Comparison of ENCODE assay signal across 8 cellular contexts in the genomic region with DNA sequence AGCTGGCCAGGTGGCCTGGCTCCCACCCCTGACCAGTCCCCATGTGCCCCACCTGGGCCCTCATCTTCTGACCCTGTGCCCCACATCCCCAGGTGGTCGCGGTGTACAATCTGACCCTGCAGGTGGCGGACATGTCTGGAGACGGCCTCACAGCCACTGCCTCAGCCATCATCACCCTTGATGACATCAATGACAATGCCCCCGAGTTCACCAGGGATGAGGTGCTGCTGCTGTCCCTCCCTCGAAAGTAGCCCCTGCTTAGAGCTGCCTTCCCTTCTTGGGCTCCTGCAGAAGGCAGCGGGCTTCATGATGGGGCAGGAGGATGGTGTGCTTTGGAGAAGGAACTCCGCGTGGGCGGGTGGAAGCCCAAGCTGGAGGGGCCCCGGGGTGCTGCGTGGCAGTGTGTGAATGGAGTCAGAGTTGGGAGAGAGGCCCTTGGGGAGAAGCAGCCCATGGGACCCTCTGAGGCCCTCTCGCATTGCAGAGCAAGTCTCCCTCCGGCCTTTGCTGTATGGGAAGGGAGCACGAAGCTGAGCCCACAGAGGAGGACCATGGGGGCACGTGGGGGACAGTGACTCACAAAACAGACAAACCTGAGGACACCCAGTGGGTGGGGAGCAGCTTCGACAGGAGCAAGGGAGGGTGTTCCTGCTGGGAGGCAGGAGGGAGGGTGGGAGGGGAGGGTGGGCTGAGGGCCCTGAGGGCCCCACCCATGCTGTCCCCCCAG. TPM values are rescaled to one million over a fixed set of nuclear protein-coding genes. Genes with fewer than 3 reads are reported as not detected.
A peak's percentile ranks its signal among the peaks of the same experiment; 100 is the strongest.
DNase-seq lines count a peak whose midpoint lies in the region; ATAC-seq and TF ChIP-seq lines count a peak whose summit lies in the region.
"Had no signal": no experiment of that assay in that cellular context is flagged by ENCODE, and none has a peak within 500 bp of the region (broad histone marks: within the 10 kb centered on the region; RNA-seq: fewer than 3 reads in every experiment).

No MANE protein-coding gene starts in this region.

- BruUV-seq in IMR-90 (replicated peaks; lab: Mats Ljungman, UMichigan): no TSS peak

- H2AK5ac ChIP-seq in IMR-90 (ENCODE audit: low read depth, low read length): no peak overlapping the region

- no peak overlapping the region for H2BK20ac ChIP-seq in IMR-90 (ENCODE audit: low read depth, low read length)

- H3K4me1 Mint-ChIP-seq in activated naive CD4-positive, alpha-beta T cell treated with anti-CD3 and anti-CD28 coated beads, Interleukin-2, amount 50 U/mL, for 24 hours: peaks cover 7% of the 10 kb centered on the region
- peaks cover 0 to 6% (median 5%) of the 10 kb centered on the region in 3 donors for H3K4me1 Mint-ChIP-seq in naive B cell

- H2BK5ac ChIP-seq in IMR-90 (ENCODE audit: low read depth, low read length, poor library complexity, severe bottlenecking): no peak overlapping the region

- no peak overlapping the region for H2BK15ac ChIP-seq in IMR-90 (ENCODE audit: low read depth, low read length)

- 80% methylated on average over 2 of the region's 17 CpGs; no CpG with 5 or more reads in 1 of the 2 experiments for WGBS in IMR-90 (ENCODE audit: extremely low coverage in 2 of 2, insufficient read length in 1 of 2), 2 experiments
- 34 to 46% methylated on average over 14 to 15 of the region's 17 CpGs for WGBS in lower leg skin, 2 donors
- WGBS in thyroid gland, 2 donors: 43 to 48% methylated on average over 8 to 14 of the region's 17 CpGs

- no peak overlapping the region for H3K27ac ChIP-seq in IMR-90 (ENCODE audit: insufficient read depth, low read length)
- H3K27ac ChIP-seq in thyroid gland: no peak overlapping the region
- H3K27ac ChIP-seq: Peyer's patch had no signal

- no peak overlapping the region for H3K18ac ChIP-seq in IMR-90 (ENCODE audit: low read depth, low read length)

- no peak overlapping the region for H3K9ac ChIP-seq in IMR-90 (ENCODE audit: low read depth, low read length)

- H3K9me3 Mint-ChIP-seq in activated naive CD4-positive, alpha-beta T cell treated with anti-CD3 and anti-CD28 coated beads, Interleukin-2, amount 50 U/mL, for 24 hours: no peaks in the 10 kb centered on the region
- H3K9me3 Mint-ChIP-seq in naive B cell: peaks cover 0 to 6% (median 0%) of the 10 kb centered on the region in 7 donors

- H3K9me3 ChIP-seq in IMR-90 (ENCODE audit: control insufficient read depth, insufficient read depth, low read length): no peaks in the 10 kb centered on the region
- H3K9me3 ChIP-seq in thyroid gland: no peaks in the 10 kb centered on the region
- H3K9me3 ChIP-seq: Peyer's patch had no signal

- POLR2A ChIA-PET in IMR-90 (lab: Charles Lee; ENCODE audit: unreplicated experiment): no interaction called here

- H3K56ac ChIP-seq in IMR-90 (ENCODE audit: extremely low read depth, insufficient read depth, low read length): no peak overlapping the region

- in situ Hi-C loops in Caki2 (cut with HindIII; ENCODE audit: low pct_unique_long_range_greater_than_20kb, low sequenced_read_pairs): no loop called here
- in situ Hi-C loops in IMR-90 (cut with MboI; ENCODE audit: low sequenced_read_pairs): no loop called here

- H2AFZ ChIP-seq in IMR-90 (replicated peaks; ENCODE audit: low read length, poor library complexity): peak overlapping the region; percentile 14

- H3K9me1 ChIP-seq in IMR-90 (ENCODE audit: insufficient read depth, low read length): peaks cover 3% of the 10 kb centered on the region; the same call in 1 of the 2 replicates

- no peak overlapping the region for H3K4me2 ChIP-seq in IMR-90 (ENCODE audit: low read depth, low read length)

- H3K27ac Mint-ChIP-seq in activated naive CD4-positive, alpha-beta T cell treated with anti-CD3 and anti-CD28 coated beads, Interleukin-2, amount 50 U/mL, for 24 hours: peak overlapping the region; percentile 73
- peak overlapping the region in 5 of 6 donors; percentile 82 to 97 (median 95) for H3K27ac Mint-ChIP-seq in naive B cell

- H4K20me1 ChIP-seq in IMR-90 (ENCODE audit: insufficient read depth, low read length): no peaks in the 10 kb centered on the region; the same call in 1 of the 2 replicates

- no peak overlapping the region for H3K4me3 Mint-ChIP-seq in activated naive CD4-positive, alpha-beta T cell treated with anti-CD3 and anti-CD28 coated beads, Interleukin-2, amount 50 U/mL, for 24 hours
- H3K4me3 Mint-ChIP-seq in naive B cell: peak overlapping the region in 3 of 8 donors; percentile 11 to 77 (median 42)

- no peak overlapping the region for H4K8ac ChIP-seq in IMR-90 (ENCODE audit: low read depth in 2 of 2, low read length in 2 of 2)

- no peak overlapping the region for H3K14ac ChIP-seq in IMR-90 (replicated peaks; ENCODE audit: low read depth, low read length)

- no peak for TF ChIP-seq RAD21 in IMR-90 (IDR thresholded peaks at IDR 0.05; ENCODE audit: low read length)

- no peaks in the 10 kb centered on the region for H3K36me3 Mint-ChIP-seq in activated naive CD4-positive, alpha-beta T cell treated with anti-CD3 and anti-CD28 coated beads, Interleukin-2, amount 50 U/mL, for 24 hours
- no peaks in the 10 kb centered on the region for H3K36me3 Mint-ChIP-seq in naive B cell

- H3K27me3 ChIP-seq in IMR-90 (ENCODE audit: control insufficient read depth, insufficient read depth, low read length) (peaks cover 14% of the 10 kb centered on the region; the same call in 1 of the 2 replicates), thyroid gland (no peaks in the 10 kb centered on the region)
- H3K27me3 ChIP-seq: Peyer's patch had no signal

- H3K27me3 Mint-ChIP-seq in activated naive CD4-positive, alpha-beta T cell treated with anti-CD3 and anti-CD28 coated beads, Interleukin-2, amount 50 U/mL, for 24 hours: no peaks in the 10 kb centered on the region
- H3K27me3 Mint-ChIP-seq in naive B cell: no peaks in the 10 kb centered on the region

- DNase-seq in Caki2 (ENCODE audit: low read depth): peak; percentile 38
- DNase-seq in IMR-90: no peak
- peak; percentile 58 for DNase-seq in naive B cell
- DNase-seq in NCI-H226: no peak
- no peak for DNase-seq in lower leg skin (ENCODE audit: low spot score in 2 of 2)
- DNase-seq in thyroid gland: no peak
- DNase-seq: Peyer's patch had no signal

- no peak overlapping the region for H2BK120ac ChIP-seq in IMR-90 (ENCODE audit: low read depth, low read length)

- H2AK9ac ChIP-seq in IMR-90 (replicated peaks; ENCODE audit: low read depth, low read length, poor library complexity): no peak overlapping the region

- no peak overlapping the region for H3K4ac ChIP-seq in IMR-90 (ENCODE audit: low read depth, low read length)

- H3K4me3 ChIP-seq in IMR-90 (ENCODE audit: insufficient read depth, low read depth, low read length): no peak overlapping the region
- H3K4me3 ChIP-seq in lower leg skin (ENCODE audit: low read depth, poor library complexity, severe bottlenecking): no peak overlapping the region
- no peak overlapping the region for H3K4me3 ChIP-seq in thyroid gland (replicated peaks in 1 of 3)
- H3K4me3 ChIP-seq: Peyer's patch had no signal

- H4K5ac ChIP-seq in IMR-90 (ENCODE audit: low read depth, low read length): no peak overlapping the region

- no peaks in the 10 kb centered on the region for H3K79me1 ChIP-seq in IMR-90 (ENCODE audit: low read depth in 1 of 2, low read length in 2 of 2)

- TF ChIP-seq CTCF in IMR-90 (conservative IDR thresholded peaks at IDR 0.05; ENCODE audit: low read depth, low read length) (no peak), lower leg skin (IDR thresholded peaks at IDR 0.05) (no peak), thyroid gland (IDR thresholded peaks at IDR 0.05) (no peak)

- peaks cover 4% of the 10 kb centered on the region for H3K4me1 ChIP-seq in IMR-90 (ENCODE audit: control insufficient read depth, insufficient read depth, low read length)
- peaks cover 8 to 10% of the 10 kb centered on the region in 2 donors for H3K4me1 ChIP-seq in thyroid gland

- no peak for TF ChIP-seq POLR2A in IMR-90 (IDR thresholded peaks at IDR 0.05; ENCODE audit: low read depth, low read length)
- no peak for TF ChIP-seq POLR2A in lower leg skin (IDR thresholded peaks at IDR 0.05)
- no peak for TF ChIP-seq POLR2A in thyroid gland (IDR thresholded peaks at IDR 0.05)

- CTCF ChIA-PET in IMR-90 (lab: Yijun Ruan, JAX): no interaction called here

- no peak for ATAC-seq in IMR-90 (ENCODE audit: low read depth)
- peak; percentile 66 to 68 for ATAC-seq in naive B cell (ENCODE audit: low read depth in 2 of 2)

- no peaks in the 10 kb centered on the region for H3K36me3 ChIP-seq in IMR-90 (ENCODE audit: control insufficient read depth, insufficient read depth, low read length)
- H3K36me3 ChIP-seq in thyroid gland: no peaks in the 10 kb centered on the region
- H3K36me3 ChIP-seq: Peyer's patch had no signal

- intact Hi-C loops in IMR-90 (cut with micrococcal nuclease): no loop called here
- intact Hi-C loops in lower leg skin (cut with DNase I; ENCODE audit: low total_unique reads): no loop called here
- intact Hi-C loops in thyroid gland (cut with DNase I): no loop called here

- no peak overlapping the region for H3K23ac ChIP-seq in IMR-90 (ENCODE audit: low read depth, low read length)

- dilution Hi-C loops in IMR-90 (cut with HindIII; ENCODE audit: low sequenced_read_pairs, unreplicated experiment): no loop called here

- H4K91ac ChIP-seq in IMR-90 (ENCODE audit: insufficient read depth, low read depth, low read length): no peak overlapping the region

RNA-seq across cellular contexts. Expression of a gene that starts 12.8 kb away (rescaled TPM):
- not detected in 2 replicates for total RNA-seq in Caki2 (2014; rRNA removed; shearing (Covaris generic); ENCODE audit: low replicate concordance)
- total RNA-seq in IMR-90 (2012; rRNA removed) (0.18 and 0.56 TPM in 2 replicates), lower leg skin (1 to 10 TPM in 3 of 4 donors, under 1 TPM in 1; 0.97 to 2.2 (median 1.7) TPM), thyroid gland (under 1 TPM in 1 of 4 donors, not detected in 3; 0.54 TPM)
- polyA plus RNA-seq in IMR-90 (2012; rRNA removed) (5.0 and 5.5 TPM in 2 replicates), naive B cell (ENCODE audit: low read depth in 6 of 6) (not detected)
- 2.8 and 4.2 TPM in 2 replicates for polyA plus RNA-seq in IMR-90 (2012; cell fraction: cytosol; rRNA removed)
- polyA plus RNA-seq in IMR-90 (2012; cell fraction: nucleus; rRNA removed; ENCODE audit: low replicate concordance): 48.5 and 137 TPM in 2 replicates

RNA-seq across cellular contexts. Expression of a gene that starts 16.0 kb away (rescaled TPM):
- 0.51 and 1.0 TPM in 2 replicates for total RNA-seq in Caki2 (2014; rRNA removed; shearing (Covaris generic); ENCODE audit: low replicate concordance)
- total RNA-seq in IMR-90 (2012; rRNA removed): 0.18 and 0.28 TPM in 2 replicates
- 0.62 and 0.65 TPM in 2 replicates for polyA plus RNA-seq in IMR-90 (2012; rRNA removed)
- polyA plus RNA-seq in IMR-90 (2012; cell fraction: cytosol; rRNA removed): 0.74 and 0.78 TPM in 2 replicates
- 0.42 and 0.99 TPM in 2 replicates for polyA plus RNA-seq in IMR-90 (2012; cell fraction: nucleus; rRNA removed; ENCODE audit: low replicate concordance)
- not detected for polyA plus RNA-seq in naive B cell (ENCODE audit: low read depth in 6 of 6)
- not detected for total RNA-seq in lower leg skin
- not detected for total RNA-seq in thyroid gland
- total RNA-seq: Peyer's patch had no signal

RNA-seq across cellular contexts. Expression of a gene that starts 30.0 kb away (rescaled TPM):
- total RNA-seq in Caki2 (2014; rRNA removed; shearing (Covaris generic); ENCODE audit: low replicate concordance): 8.7 and 14.5 TPM in 2 replicates
- total RNA-seq in IMR-90 (2012; rRNA removed) (8.3 and 9.9 TPM in 2 replicates), lower leg skin (10 to 100 TPM; 10.9 to 34.8 (median 18.1) TPM), thyroid gland (10 to 100 TPM; 17.5 to 36.4 (median 30.9) TPM)
- polyA plus RNA-seq in IMR-90 (2012; rRNA removed) (4.1 and 5.6 TPM in 2 replicates), naive B cell (ENCODE audit: low read depth in 6 of 6) (1 to 10 TPM; 1.5 to 7.1 (median 4.2) TPM)
- polyA plus RNA-seq in IMR-90 (2012; cell fraction: cytosol; rRNA removed): 1.6 and 2.1 TPM in 2 replicates
- 10.5 and 11.8 TPM in 2 replicates for polyA plus RNA-seq in IMR-90 (2012; cell fraction: nucleus; rRNA removed; ENCODE audit: low replicate concordance)

Comparison
In these comparisons a context has a peak if more than half of its experiments do, and no peak if none do; other contexts are left out.
1. DNase-seq: peak in Caki2 (single experiment) and naive B cell (single experiment); none in IMR-90 (single experiment), NCI-H226 (single experiment), lower leg skin (0 of 2) and thyroid gland (0 of 2).